ENCODE assay signal across 20 cellular contexts in genomic region chr2:98828369-98828744, GRCh38.
DNase-seq lines count a peak whose midpoint lies in the region; ATAC-seq and TF ChIP-seq lines count a peak whose summit lies in the region.
"Had no signal": no experiment of that assay in that cellular context is flagged by ENCODE, and none has a peak within 500 bp of the region (broad histone marks: within the 10 kb centered on the region; RNA-seq: fewer than 3 reads in every experiment).

No MANE protein-coding gene starts in this region.

- H3F3A ChIP-seq in PC-3 (ENCODE audit: low read length, unreplicated experiment) (no peaks in the 10 kb centered on the region), GM23248 (ENCODE audit: insufficient read depth) (no peaks in the 10 kb centered on the region)

- peaks cover 65% of the 10 kb centered on the region for H3K4me1 Mint-ChIP-seq in activated CD4-positive, alpha-beta T cell treated with anti-CD3 and anti-CD28 coated beads, Interleukin-2, amount 10 ng/mL, durations not matched to agents 7 days and 5 days
- peaks cover 0 to 35% (median 12%) of the 10 kb centered on the region in 4 donors for H3K4me1 Mint-ChIP-seq in CD4-positive, CD25-positive, alpha-beta regulatory T cell
- H3K4me1 Mint-ChIP-seq in endodermal cell = peaks cover 3% of the 10 kb centered on the region

- no peaks in the 10 kb centered on the region for H3K9me3 ChIP-seq in CD4-positive, CD25-positive, alpha-beta regulatory T cell (ENCODE audit: control insufficient read depth in 2 of 2, low read length in 2 of 2)
- H3K9me3 ChIP-seq in PC-3 (ENCODE audit: low read length) (no peaks in the 10 kb centered on the region), endodermal cell (ENCODE audit: control insufficient read depth, low read length) (no peaks in the 10 kb centered on the region), GM23248 (ENCODE audit: low read depth) (no peaks in the 10 kb centered on the region)
- H3K9me3 ChIP-seq: SK-N-SH had no signal

- H3K36me3 Mint-ChIP-seq in activated CD4-positive, alpha-beta T cell treated with anti-CD3 and anti-CD28 coated beads, Interleukin-2, amount 10 ng/mL, durations not matched to agents 7 days and 5 days (ENCODE audit: low read depth) = peaks cover 2% of the 10 kb centered on the region
- H3K36me3 Mint-ChIP-seq in CD4-positive, CD25-positive, alpha-beta regulatory T cell = no peaks in the 10 kb centered on the region
- H3K36me3 Mint-ChIP-seq in endodermal cell (ENCODE audit: low read depth) = no peaks in the 10 kb centered on the region

- H4K20me1 ChIP-seq in PC-3 (ENCODE audit: low read length) (no peaks in the 10 kb centered on the region), GM23248 (ENCODE audit: insufficient read depth) (no peaks in the 10 kb centered on the region)

- no peak for ATAC-seq in CD4-positive, CD25-positive, alpha-beta regulatory T cell (ENCODE audit: low read depth in 2 of 2)
- ATAC-seq in PC-3 (peak; percentile 12; the same call in 1 of the 2 replicates), HG02678 (IDR thresholded peaks at IDR 0.05; ENCODE audit: unreplicated experiment) (no peak)
- ATAC-seq: left cardiac atrium had no signal

- in situ Hi-C loops in GM23248 (cut with MboI) = loop anchor here (25.0 kb wide), 2 partner anchors 166 to 416 kb away; no protein-coding TSS in a partner anchor

- peaks cover 4% of the 10 kb centered on the region for H3K27me3 Mint-ChIP-seq in activated CD4-positive, alpha-beta T cell treated with anti-CD3 and anti-CD28 coated beads, Interleukin-2, amount 10 ng/mL, durations not matched to agents 7 days and 5 days
- H3K27me3 Mint-ChIP-seq in CD4-positive, CD25-positive, alpha-beta regulatory T cell = peaks cover 18% of the 10 kb centered on the region
- peaks cover 44% of the 10 kb centered on the region for H3K27me3 Mint-ChIP-seq in endodermal cell (ENCODE audit: insufficient read depth)

- CTCF ChIA-PET in activated CD4-positive, alpha-beta T cell treated with anti-CD3 and anti-CD28 coated beads, Interleukin-2, amount 10 ng/mL, durations not matched to agents 7 days and 5 days (lab: Charles Lee) = interaction anchor here (0.9 to 1.6 kb wide), 6 partner anchors 8 to 184 kb away, joined by 3 to 8 read pairs (median 4); no protein-coding TSS in a partner anchor
- CTCF ChIA-PET in PC-3 (lab: Charles Lee) = no interaction called here

- H3K27ac Mint-ChIP-seq in activated CD4-positive, alpha-beta T cell treated with anti-CD3 and anti-CD28 coated beads, Interleukin-2, amount 10 ng/mL, durations not matched to agents 7 days and 5 days = peak overlapping the region; percentile 77
- H3K27ac Mint-ChIP-seq in CD4-positive, CD25-positive, alpha-beta regulatory T cell = peak overlapping the region in 2 of 3 donors; percentile 32 to 57
- H3K27ac Mint-ChIP-seq in endodermal cell = no peak overlapping the region
- H3K27ac Mint-ChIP-seq: activated B cell treated with CpG ODN at 0.5 μM for 24 hours had no signal

- H3K36me3 ChIP-seq in CD4-positive, CD25-positive, alpha-beta regulatory T cell (ENCODE audit: control insufficient read depth, insufficient read depth, low read length) = no peaks in the 10 kb centered on the region
- H3K36me3 ChIP-seq in PC-3 (ENCODE audit: low read depth, low read length) (no peaks in the 10 kb centered on the region), endodermal cell (ENCODE audit: control insufficient read depth, insufficient read depth, low read length) (no peaks in the 10 kb centered on the region), GM23248 (ENCODE audit: low read depth) (no peaks in the 10 kb centered on the region)

- H3K4me3 Mint-ChIP-seq in activated CD4-positive, alpha-beta T cell treated with anti-CD3 and anti-CD28 coated beads, Interleukin-2, amount 10 ng/mL, durations not matched to agents 7 days and 5 days = no peak overlapping the region
- no peak overlapping the region for H3K4me3 Mint-ChIP-seq in CD4-positive, CD25-positive, alpha-beta regulatory T cell
- H3K4me3 Mint-ChIP-seq in endodermal cell = no peak overlapping the region
- H3K4me3 Mint-ChIP-seq: activated B cell treated with CpG ODN at 0.5 μM for 24 hours had no signal

- no peak for DNase-seq in activated CD4-positive, alpha-beta T cell treated with anti-CD3 and anti-CD28 coated beads, Interleukin-2, amount 10 ng/mL, durations not matched to agents 7 days and 5 days
- DNase-seq in activated CD4-positive, alpha-beta T cell treated with anti-CD3 and anti-CD28 coated beads, Interleukin-2, amount 50 U/mL, for 48 hours = no peak
- DNase-seq in CD4-positive, CD25-positive, alpha-beta regulatory T cell = no peak
- no peak for DNase-seq in PC-3
- peak; percentile 8 for DNase-seq in endodermal cell
- DNase-seq in NCI-H2081 treated with DMSO at 0.1 percent for 48 hours (lab: John Stamatoyannopoulos, UW) = no peak
- DNase-seq in GM23248 = no peak
- DNase-seq: activated B cell treated with CpG ODN at 0.5 μM for 24 hours; activated naive CD4-positive, alpha-beta T cell treated with anti-CD3 and anti-CD28 coated beads, Interleukin-2, amount 50 U/mL, for 16 hours; activated T-cell treated with anti-CD3 and anti-CD28 coated beads, Interleukin-2, amount 50 U/mL, for 72 hours; cerebellar nuclear complex; EL; left cardiac atrium; NCI-H1694; NCI-H526 treated with DMSO at 0.1 percent for 48 hours; occipital lobe; SK-N-SH; stimulated activated CD4-positive, alpha-beta T cell treated with anti-CD3 and anti-CD28 coated beads, Interleukin-1b, Interleukin-23, amount 100 ng/mL, for 48 hours had no signal

- H3K9me3 Mint-ChIP-seq in activated CD4-positive, alpha-beta T cell treated with anti-CD3 and anti-CD28 coated beads, Interleukin-2, amount 10 ng/mL, durations not matched to agents 7 days and 5 days = peaks cover 1% of the 10 kb centered on the region
- no peaks in the 10 kb centered on the region for H3K9me3 Mint-ChIP-seq in CD4-positive, CD25-positive, alpha-beta regulatory T cell
- H3K9me3 Mint-ChIP-seq in endodermal cell = no peaks in the 10 kb centered on the region
- H3K9me3 Mint-ChIP-seq: activated B cell treated with CpG ODN at 0.5 μM for 24 hours; activated T-cell treated with anti-CD3 and anti-CD28 coated beads, Interleukin-2, amount 50 U/mL, for 72 hours had no signal

- H3K9me2 ChIP-seq in PC-3 (replicated peaks; ENCODE audit: low read length) (no peaks in the 10 kb centered on the region), GM23248 (ENCODE audit: insufficient read depth) (no peaks in the 10 kb centered on the region)
- H3K9me2 ChIP-seq: SK-N-SH had no signal

- H3K9ac ChIP-seq in PC-3 (ENCODE audit: low read length) (no peak overlapping the region), endodermal cell (ENCODE audit: extremely low read depth, low read length, poor library complexity, severe bottlenecking) (no peak overlapping the region), GM23248 (no peak overlapping the region)
- H3K9ac ChIP-seq: KMS-11, SK-N-SH had no signal

- TF ChIP-seq CTCF in PC-3 (conservative IDR thresholded peaks at IDR 0.05; ENCODE audit: low read depth, low read length) (no peak), endodermal cell (conservative IDR thresholded peaks at IDR 0.05) (no peak)

- H2AFZ ChIP-seq in PC-3 (ENCODE audit: low read length) (no peak overlapping the region), GM23248 (no peak overlapping the region)

- H3K4me2 ChIP-seq in PC-3 (ENCODE audit: low read length) (peak overlapping the region; percentile 34; the same call in 1 of the 2 replicates), GM23248 (ENCODE audit: unreplicated experiment) (no peak overlapping the region)
- H3K4me2 ChIP-seq: KMS-11, SK-N-SH had no signal

- no peak overlapping the region for H3K27ac ChIP-seq in CD4-positive, CD25-positive, alpha-beta regulatory T cell (ENCODE audit: insufficient read depth, low read length, poor library complexity, severe bottlenecking)
- no peak overlapping the region for H3K27ac ChIP-seq in PC-3 (ENCODE audit: low read length)
- H3K27ac ChIP-seq in endodermal cell (ENCODE audit: low read depth, low read length) = no peak overlapping the region
- H3K27ac ChIP-seq in GM23248 = no peak overlapping the region
- H3K27ac ChIP-seq: KMS-11 had no signal

- POLR2A ChIA-PET in activated CD4-positive, alpha-beta T cell treated with anti-CD3 and anti-CD28 coated beads, Interleukin-2, amount 10 ng/mL, durations not matched to agents 7 days and 5 days (lab: Charles Lee) = no interaction called here
- POLR2A ChIA-PET in PC-3 (lab: Charles Lee; ENCODE audit: unreplicated experiment) = no interaction called here

- BruUV-seq in PC-3 (replicated peaks; lab: Mats Ljungman, UMichigan) = no TSS peak

- H3K79me2 ChIP-seq in PC-3 (ENCODE audit: low read length) = no peaks in the 10 kb centered on the region
- H3K79me2 ChIP-seq in GM23248 (ENCODE audit: insufficient read depth) = no peaks in the 10 kb centered on the region

- no peaks in the 10 kb centered on the region for H3K27me3 ChIP-seq in CD4-positive, CD25-positive, alpha-beta regulatory T cell (ENCODE audit: control insufficient read depth, insufficient read depth, low read length)
- H3K27me3 ChIP-seq in PC-3 (ENCODE audit: low read length) = no peaks in the 10 kb centered on the region
- H3K27me3 ChIP-seq in endodermal cell (ENCODE audit: control insufficient read depth, insufficient read depth, low read length, poor library complexity, severe bottlenecking) = peaks cover 25% of the 10 kb centered on the region
- peaks cover 33% of the 10 kb centered on the region for H3K27me3 ChIP-seq in GM23248 (replicated peaks; ENCODE audit: insufficient read depth)

- no peak overlapping the region for H3K4me3 ChIP-seq in CD4-positive, CD25-positive, alpha-beta regulatory T cell (ENCODE audit: low read depth, low read length)
- H3K4me3 ChIP-seq in PC-3 (ENCODE audit: low read length) (no peak overlapping the region), endodermal cell (ENCODE audit: low read length) (no peak overlapping the region), GM23248 (no peak overlapping the region)

- intact Hi-C loops in PC-3 (cut with micrococcal nuclease) = loop anchor here (2.0 kb wide), 2 partner anchors 34 to 98 kb away; partner anchors contain the start of gene MGAT4A

- peaks cover 3% of the 10 kb centered on the region for H3K4me1 ChIP-seq in CD4-positive, CD25-positive, alpha-beta regulatory T cell (ENCODE audit: control insufficient read depth, insufficient read depth, low read length, poor library complexity, severe bottlenecking)
- H3K4me1 ChIP-seq in PC-3 (ENCODE audit: insufficient read depth, low read length) (peaks cover 23% of the 10 kb centered on the region), endodermal cell (ENCODE audit: control insufficient read depth, insufficient read depth, low read length) (no peaks in the 10 kb centered on the region), GM23248 (ENCODE audit: insufficient read depth) (no peaks in the 10 kb centered on the region)

- WGBS in endodermal cell (ENCODE audit: insufficient coverage in 1 of 2, insufficient read length in 1 of 2), 2 experiments = 92% methylated on average over 7 of the region's 7 CpGs; no CpG with 5 or more reads in 1 of the 2 experiments
- 47 to 48% methylated on average over 7 of the region's 7 CpGs for WGBS in GM23248 (ENCODE audit: low coverage in 1 of 2, low lambda C conversion rate in 2 of 2, missing lambda C conversion rate in 2 of 2), 2 experiments
